In the genomic region with DNA sequence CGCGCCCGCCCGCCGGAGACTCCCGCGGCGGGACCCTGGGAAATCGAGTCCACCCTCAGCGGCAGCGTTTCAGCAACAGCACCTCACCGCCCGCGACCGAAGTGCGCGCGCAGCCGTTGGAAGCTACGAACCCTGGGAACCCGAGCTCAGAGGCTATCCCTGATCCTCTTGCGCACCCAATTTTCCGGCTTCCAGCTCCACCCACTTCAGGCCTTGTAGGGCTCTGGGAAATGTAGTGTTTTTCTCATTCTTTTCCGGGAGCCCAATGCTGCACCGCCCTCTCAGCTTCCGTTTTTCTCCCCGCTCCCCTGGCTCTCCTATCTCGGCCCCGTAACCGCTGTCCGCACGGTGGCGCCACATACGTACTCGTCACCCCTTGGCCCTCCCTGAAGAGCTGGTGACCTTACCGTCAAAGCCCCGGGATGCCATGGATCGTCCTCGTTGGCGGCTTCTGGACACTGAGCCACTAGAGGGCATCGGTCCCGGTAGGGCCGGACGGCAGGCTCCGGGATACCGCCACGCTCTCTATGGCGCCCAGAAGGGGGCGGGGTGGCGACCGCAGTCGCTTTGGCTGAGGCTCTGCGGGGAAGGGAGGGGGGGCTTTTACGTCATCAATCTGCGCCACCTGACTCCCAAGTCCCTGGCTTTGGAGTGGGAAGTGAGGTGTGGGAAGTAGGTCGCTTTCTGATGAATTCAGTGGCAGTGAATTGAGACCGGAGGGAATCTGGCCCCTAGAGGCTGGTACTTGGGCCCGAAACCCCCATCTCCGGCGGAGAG, we compare ENCODE assay signal across 8 cellular contexts. TPM values are rescaled to one million over a fixed set of nuclear protein-coding genes. Genes with fewer than 3 reads are reported as not detected.
DNase-seq lines count a peak whose midpoint lies in the region; ATAC-seq and TF ChIP-seq lines count a peak whose summit lies in the region.

Gene ODR4 (plus strand): TSS at position 687 of the 777 bp plus-strand sequence. CDS start 3,948 bp downstream, outside the sequence.
Gene TPR (minus strand): TSS at position 102 of the 777 bp plus-strand sequence. CDS start 225 bp downstream, outside the sequence.

- CTCF ChIA-PET in activated CD4-positive, alpha-beta T cell treated with anti-CD3 and anti-CD28 coated beads for 36 hours (lab: Charles Lee): interaction anchor here (0.5 to 2.1 kb wide), 27 partner anchors 12 to 960 kb away, joined by 3 to 32 read pairs (median 4); no protein-coding TSS in a partner anchor

- H3K27me3 Mint-ChIP-seq in activated CD4-positive, alpha-beta T cell treated with anti-CD3 and anti-CD28 coated beads for 36 hours: no peaks in the 10 kb centered on the region

- intact Hi-C loops in activated CD4-positive, alpha-beta T cell treated with anti-CD3 and anti-CD28 coated beads for 36 hours (cut with DNase I, micrococcal nuclease): loop anchor here (1.0 to 10.0 kb wide), 5 partner anchors 1058 to 1621 kb away; partner anchors contain the start of genes EDEM3 (in 2 of the 2), IVNS1ABP (in 1 of the 2), RNF2 (in 1 of the 2) and SWT1 (in 1 of the 2)

- peak within 1 kb of the TSS; percentile 99 for H3K27ac ChIP-seq in cingulate gyrus (ENCODE audit: low read depth, low read length)

- H3K4me1 Mint-ChIP-seq in activated CD4-positive, alpha-beta T cell treated with anti-CD3 and anti-CD28 coated beads for 36 hours: peaks cover 38% of the 10 kb centered on the region

- peaks cover 29% of the 10 kb centered on the region for H3K36me3 Mint-ChIP-seq in activated CD4-positive, alpha-beta T cell treated with anti-CD3 and anti-CD28 coated beads for 36 hours (ENCODE audit: low read depth)

- H3K9me3 Mint-ChIP-seq in activated CD4-positive, alpha-beta T cell treated with anti-CD3 and anti-CD28 coated beads for 36 hours (ENCODE audit: low read depth): no peaks in the 10 kb centered on the region

- POLR2A ChIA-PET in activated CD4-positive, alpha-beta T cell treated with anti-CD3 and anti-CD28 coated beads for 36 hours (lab: Charles Lee): interaction anchor here (0.6 to 1.3 kb wide), 9 partner anchors 16 to 772 kb away, joined by 3 to 5 read pairs (median 4); no protein-coding TSS in a partner anchor

- peak; percentile 88 for ATAC-seq in HG03439 (IDR thresholded peaks at IDR 0.05; ENCODE audit: unreplicated experiment)
- peak; percentile 90 for ATAC-seq in activated CD4-positive, alpha-beta T cell treated with anti-CD3 and anti-CD28 coated beads for 36 hours

- H3K4me3 Mint-ChIP-seq in activated CD4-positive, alpha-beta T cell treated with anti-CD3 and anti-CD28 coated beads for 36 hours: peak within 1 kb of the TSS; percentile 98

- H3K27ac Mint-ChIP-seq in activated CD4-positive, alpha-beta T cell treated with anti-CD3 and anti-CD28 coated beads for 36 hours: peak within 1 kb of the TSS; percentile 98

- peak; percentile 99 for DNase-seq in Ammon's horn (ENCODE audit: low spot score)
- DNase-seq in NCI-H510A treated with DMSO at 0.1 percent for 48 hours (lab: John Stamatoyannopoulos, UW): peak; percentile 99
- peak; percentile 97 for DNase-seq in activated CD4-positive, alpha-beta T cell treated with anti-CD3 and anti-CD28 coated beads for 36 hours
- peak; percentile 99 for DNase-seq in kidney glomerular epithelial cell (lab: John Stamatoyannopoulos, UW)
- DNase-seq in stimulated activated CD4-positive, alpha-beta T cell treated with anti-CD3 and anti-CD28 coated beads, Interleukin-1b, Interleukin-23, amount 100 ng/mL, for 24 hours (ENCODE audit: low read depth in 4 of 4, low spot score in 1 of 4): peak; percentile 88 to 93 (median 92)

- TF ChIP-seq POLR2A in GM19099 (IDR thresholded peaks at IDR 0.05; ENCODE audit: extremely low read depth, insufficient read length, low read depth): peak; percentile 85

RNA-seq across cellular contexts. Expression of gene ODR4, which starts in this region (rescaled TPM):
- total RNA-seq in activated CD4-positive, alpha-beta T cell treated with anti-CD3 and anti-CD28 coated beads for 36 hours: 10 to 100 TPM; 13.1 to 14.0 TPM

RNA-seq across cellular contexts. Expression of gene TPR, which starts in this region (rescaled TPM):
- 100 to 1,000 TPM; 151 to 152 TPM for total RNA-seq in activated CD4-positive, alpha-beta T cell treated with anti-CD3 and anti-CD28 coated beads for 36 hours

Comparison
In these comparisons a context has a peak if more than half of its experiments do, and no peak if none do; other contexts are left out.
1. Peak in every context shown above with its lines: DNase-seq, ATAC-seq and H3K27ac ChIP-seq.